ENCODE assay signal across 18 cellular contexts in the genomic region with DNA sequence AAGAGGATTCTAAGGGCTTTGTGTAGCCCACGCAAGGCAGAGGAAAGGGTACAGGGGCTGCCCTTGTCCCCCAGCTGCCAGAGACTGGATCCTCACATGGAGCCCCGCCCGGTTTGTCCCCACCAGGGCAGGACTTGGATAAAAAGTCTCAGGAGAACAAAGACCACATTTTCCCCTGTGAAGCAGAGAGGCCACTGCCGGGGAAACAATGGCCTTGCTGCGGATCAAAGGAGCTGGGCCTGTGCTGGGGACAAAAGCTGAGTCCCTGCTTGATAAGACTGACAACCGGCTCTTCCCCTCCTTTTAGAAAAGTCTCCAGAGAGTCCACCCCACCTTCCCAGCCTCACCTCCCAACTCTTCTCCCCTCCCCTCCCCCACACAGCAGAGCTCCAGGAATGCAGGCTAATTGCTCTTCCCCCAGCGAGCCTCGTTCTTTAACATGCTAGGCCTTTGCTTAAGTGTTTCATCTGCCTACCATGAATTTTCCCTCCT.
DNase-seq lines count a peak whose midpoint lies in the region.
"Had no signal": no experiment of that assay in that cellular context is flagged by ENCODE, and none has a peak within 500 bp of the region (broad histone marks: within the 10 kb centered on the region; RNA-seq: fewer than 3 reads in every experiment).

No MANE protein-coding gene starts in this region.

- H3K9ac ChIP-seq in HUES48 (ENCODE audit: low read depth, low read length): no peak overlapping the region

- H3K27ac ChIP-seq in HUES48 (ENCODE audit: low read depth, low read length) (peak overlapping the region; percentile 93), ectodermal cell (ENCODE audit: insufficient read depth, low read depth, low read length, poor library complexity, severe bottlenecking) (peak overlapping the region; percentile 92), layer of hippocampus (ENCODE audit: low read depth, low read length) (peak overlapping the region; percentile 92)
- H3K27ac ChIP-seq: RWPE1, vagina had no signal

- H3K27me3 ChIP-seq in HUES48 (ENCODE audit: control insufficient read depth, insufficient read depth, low read length) (peaks cover 32% of the 10 kb centered on the region), ectodermal cell (ENCODE audit: control insufficient read depth, insufficient read depth, low read length, poor library complexity, severe bottlenecking) (no peaks in the 10 kb centered on the region), layer of hippocampus (ENCODE audit: control insufficient read depth, insufficient read depth, low read length) (no peaks in the 10 kb centered on the region)
- H3K27me3 ChIP-seq: vagina had no signal

- H3K4me1 ChIP-seq in HUES48 (ENCODE audit: control insufficient read depth, insufficient read depth, low read length) (peaks cover 32% of the 10 kb centered on the region), ectodermal cell (ENCODE audit: control insufficient read depth, insufficient read depth, low read length) (peaks cover 66% of the 10 kb centered on the region)

- H3K9me3 ChIP-seq in HUES48 (ENCODE audit: control insufficient read depth, insufficient read depth, low read length) (no peaks in the 10 kb centered on the region), ectodermal cell (ENCODE audit: control insufficient read depth, low read length) (no peaks in the 10 kb centered on the region)
- H3K9me3 ChIP-seq: vagina had no signal

- DNase-seq in putamen (ENCODE audit: low spot score): peak; percentile 88
- no peak for DNase-seq in GDM1 (lab: John Stamatoyannopoulos, UW)
- DNase-seq in NCI-H510A treated with DMSO at 0.1 percent for 48 hours (lab: John Stamatoyannopoulos, UW): no peak
- no peak for DNase-seq in A172 (ENCODE audit: low spot score)
- no peak for DNase-seq in NCI-H2029 treated with DMSO at 0.1 percent for 48 hours (lab: John Stamatoyannopoulos, UW)
- DNase-seq: activated CD4-positive, CD25-positive, alpha-beta regulatory T cell; activated naive CD4-positive, alpha-beta T cell treated with anti-CD3 and anti-CD28 coated beads, Interleukin-2, amount 50 U/mL, for 16 hours; AML-193; left colon; MV-4-11; natural killer cell; NCI-H2107; stimulated activated CD4-positive, alpha-beta T cell treated with anti-CD3 and anti-CD28 coated beads, Interleukin-4, amount 100 ng/mL, for 1 hour had no signal

- no peaks in the 10 kb centered on the region for H3K36me3 ChIP-seq in HUES48 (ENCODE audit: control insufficient read depth, insufficient read depth, low read length)
- no peaks in the 10 kb centered on the region for H3K36me3 ChIP-seq in ectodermal cell (ENCODE audit: control insufficient read depth, insufficient read depth, low read length)
- H3K36me3 ChIP-seq: vagina had no signal

- WGBS in ectodermal cell, 2 experiments: 0% methylated on average over 8 of the region's 8 CpGs

- H3K4me3 ChIP-seq in HUES48 (ENCODE audit: low read depth, low read length): peak overlapping the region; percentile 17; the same call in 1 of the 2 replicates
- H3K4me3 ChIP-seq in ectodermal cell (ENCODE audit: insufficient read depth, low read depth, low read length): no peak overlapping the region
- H3K4me3 ChIP-seq: vagina had no signal
